ENCODE assay signal across 6 cellular contexts in the genomic region with DNA sequence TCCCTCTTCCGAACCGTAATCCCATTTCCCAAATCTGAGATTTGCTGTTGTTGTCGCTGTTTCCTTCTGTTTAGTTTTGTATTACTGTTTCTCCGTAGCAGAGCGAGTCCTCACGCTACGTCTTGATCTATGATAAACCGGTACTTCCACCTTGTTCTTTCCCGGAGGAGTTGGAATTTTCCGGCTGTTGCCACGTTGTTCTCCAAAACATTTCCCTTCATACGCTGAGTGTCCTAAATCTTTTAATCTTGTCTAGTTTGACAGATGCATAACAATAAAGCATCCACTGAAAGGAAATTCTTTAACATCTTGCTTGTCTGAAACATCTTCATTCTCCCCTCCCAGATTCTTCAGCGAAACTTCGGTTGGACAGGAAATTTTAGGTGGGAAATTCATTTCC. TPM values are rescaled to one million over a fixed set of nuclear protein-coding genes. Genes with fewer than 3 reads are reported as not detected.
"Had no signal": no experiment of that assay in that cellular context is flagged by ENCODE, and none has a peak within 500 bp of the region (broad histone marks: within the 10 kb centered on the region; RNA-seq: fewer than 3 reads in every experiment).

No MANE protein-coding gene starts in this region.

RNA-seq across cellular contexts. Expression of a gene that starts 0.8 kb away (rescaled TPM):
- total RNA-seq: HepG2, HT-29, HT1080, IMR-90, K562 had no signal
- polyA plus RNA-seq: HepG2, IgD-negative memory B cell, IMR-90, K562 had no signal

RNA-seq across cellular contexts. Expression of a gene that starts 5.8 kb away (rescaled TPM):
- total RNA-seq: HepG2, HT-29, HT1080, IMR-90, K562 had no signal
- polyA plus RNA-seq: HepG2, IgD-negative memory B cell, IMR-90, K562 had no signal

RNA-seq across cellular contexts. Expression of a gene that starts 7.4 kb away (rescaled TPM):
- total RNA-seq: HepG2, HT-29, HT1080, IMR-90, K562 had no signal
- polyA plus RNA-seq: HepG2, IgD-negative memory B cell, IMR-90, K562 had no signal

RNA-seq across cellular contexts. Expression of a gene that starts 12.3 kb away (rescaled TPM):
- total RNA-seq: HepG2, HT-29, HT1080, IMR-90, K562 had no signal
- polyA plus RNA-seq: HepG2, IgD-negative memory B cell, IMR-90, K562 had no signal

RNA-seq across cellular contexts. Expression of a gene that starts 18.9 kb away (rescaled TPM):
- total RNA-seq: HepG2, HT-29, HT1080, IMR-90, K562 had no signal
- polyA plus RNA-seq: HepG2, IgD-negative memory B cell, IMR-90, K562 had no signal
